In the genomic region with DNA sequence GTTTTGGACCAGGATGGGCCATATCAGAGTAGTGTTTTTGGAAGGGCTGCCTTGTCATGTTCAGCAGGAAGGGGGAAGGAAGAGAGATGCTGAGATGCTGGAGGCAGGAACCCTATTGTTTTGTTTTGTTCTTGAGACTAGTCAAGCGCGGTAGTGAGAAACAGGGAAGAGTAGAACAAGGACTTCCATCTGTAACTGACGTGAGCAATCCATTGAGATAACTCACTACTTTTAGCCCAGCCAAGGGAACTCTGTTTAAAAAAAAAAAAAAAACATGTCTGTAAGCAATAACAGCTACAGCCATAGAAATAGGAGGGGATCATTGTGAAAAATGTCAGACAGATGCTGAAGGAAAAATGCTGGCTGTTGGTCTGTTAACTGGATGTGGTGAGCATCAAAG, we compare ENCODE assay signal across 14 cellular contexts. TPM values are rescaled to one million over a fixed set of nuclear protein-coding genes. Genes with fewer than 3 reads are reported as not detected.
A peak's percentile ranks its signal among the peaks of the same experiment; 100 is the strongest.
DNase-seq lines count a peak whose midpoint lies in the region; ATAC-seq and TF ChIP-seq lines count a peak whose summit lies in the region.
"Had no signal": no experiment of that assay in that cellular context is flagged by ENCODE, and none has a peak within 500 bp of the region (broad histone marks: within the 10 kb centered on the region; RNA-seq: fewer than 3 reads in every experiment).

No MANE protein-coding gene starts in this region.

- CTCF ChIA-PET in IMR-90 (lab: Yijun Ruan, JAX), result no interaction called here

- no peak overlapping the region for H3K23ac ChIP-seq in IMR-90 (ENCODE audit: low read depth, low read length)

- H2AFZ ChIP-seq in IMR-90 (replicated peaks; ENCODE audit: low read length, poor library complexity), result no peak overlapping the region

- H3K27me3 ChIP-seq in IMR-90 (ENCODE audit: control insufficient read depth, insufficient read depth, low read length) (no peaks in the 10 kb centered on the region), colonic mucosa (no peaks in the 10 kb centered on the region), foreskin keratinocyte (no peaks in the 10 kb centered on the region)

- no peak overlapping the region for H2BK15ac ChIP-seq in IMR-90 (ENCODE audit: low read depth, low read length)

- H4K5ac ChIP-seq in IMR-90 (ENCODE audit: low read depth, low read length), result no peak overlapping the region

- H3K9me3 ChIP-seq in IMR-90 (ENCODE audit: control insufficient read depth, insufficient read depth, low read length) (no peaks in the 10 kb centered on the region), colonic mucosa (no peaks in the 10 kb centered on the region)

- no peak overlapping the region for H2BK120ac ChIP-seq in IMR-90 (ENCODE audit: low read depth, low read length)

- TF ChIP-seq RAD21 in IMR-90 (IDR thresholded peaks at IDR 0.05; ENCODE audit: low read length), result no peak

- H3K56ac ChIP-seq in IMR-90 (ENCODE audit: extremely low read depth, insufficient read depth, low read length), result no peak overlapping the region

- TF ChIP-seq POLR2A in IMR-90 (IDR thresholded peaks at IDR 0.05; ENCODE audit: low read depth, low read length), result no peak

- H3K9me1 ChIP-seq in IMR-90 (ENCODE audit: insufficient read depth, low read length), result peaks cover 12% of the 10 kb centered on the region

- H4K91ac ChIP-seq in IMR-90 (ENCODE audit: insufficient read depth, low read depth, low read length), result no peak overlapping the region

- H4K8ac ChIP-seq in IMR-90 (ENCODE audit: low read depth in 2 of 2, low read length in 2 of 2), result no peak overlapping the region

- DNase-seq in IMR-90 (peak; percentile 61), colonic mucosa (no peak), kidney tubule cell (ENCODE audit: low spot score) (peak; percentile 41), substantia nigra (lab: John Stamatoyannopoulos, UW) (no peak), NCI-H510A treated with DMSO at 0.1 percent for 48 hours (lab: John Stamatoyannopoulos, UW) (no peak), medulla oblongata (ENCODE audit: extremely low spot score) (no peak), SHP77 (lab: John Stamatoyannopoulos, UW) (no peak), foreskin keratinocyte (no peak)
- DNase-seq: COR-L47; NCI-H1105 treated with DMSO at 0.1 percent for 48 hours; NCI-H526 treated with DMSO at 0.1 percent for 48 hours; SHP77 treated with DMSO at 0.1 percent for 48 hours; stimulated activated naive CD4-positive, alpha-beta T cell had no signal

- 100% methylated on average over 1 of the region's 3 CpGs; no CpG with 5 or more reads in 1 of the 2 experiments for WGBS in IMR-90 (ENCODE audit: extremely low coverage in 2 of 2, insufficient read length in 1 of 2), 2 experiments

- H4K20me1 ChIP-seq in IMR-90 (ENCODE audit: insufficient read depth, low read length), result 0 out of 2 replicates have a peak, but pooled peaks cover 2% of the 10 kb centered on the region

- dilution Hi-C loops in IMR-90 (cut with HindIII; ENCODE audit: low sequenced_read_pairs, unreplicated experiment), result no loop called here

- no peak overlapping the region for H3K4me3 ChIP-seq in IMR-90 (ENCODE audit: insufficient read depth, low read depth, low read length)
- H3K4me3 ChIP-seq in colonic mucosa, result no peak overlapping the region

- no peak overlapping the region for H2BK5ac ChIP-seq in IMR-90 (ENCODE audit: low read depth, low read length, poor library complexity, severe bottlenecking)

- peaks cover 18% of the 10 kb centered on the region; the same call in 1 of the 2 replicates for H3K36me3 ChIP-seq in IMR-90 (ENCODE audit: control insufficient read depth, insufficient read depth, low read length)
- peaks cover 5% of the 10 kb centered on the region for H3K36me3 ChIP-seq in colonic mucosa

- TF ChIP-seq CTCF in IMR-90 (conservative IDR thresholded peaks at IDR 0.05; ENCODE audit: low read depth, low read length), result no peak
- no peak for TF ChIP-seq CTCF in colonic mucosa (IDR thresholded peaks at IDR 0.05)
- TF ChIP-seq CTCF in foreskin keratinocyte (conservative IDR thresholded peaks at IDR 0.05), result no peak

- peaks cover 10 to 19% of the 10 kb centered on the region in 2 experiments for H3K79me1 ChIP-seq in IMR-90 (ENCODE audit: low read depth in 1 of 2, low read length in 2 of 2)

- H3K18ac ChIP-seq in IMR-90 (ENCODE audit: low read depth, low read length), result no peak overlapping the region

- H2BK20ac ChIP-seq in IMR-90 (ENCODE audit: low read depth, low read length), result no peak overlapping the region

- H3K4me2 ChIP-seq in IMR-90 (ENCODE audit: low read depth, low read length), result no peak overlapping the region

- H3K4me1 ChIP-seq in IMR-90 (ENCODE audit: control insufficient read depth, insufficient read depth, low read length), result peaks cover 25% of the 10 kb centered on the region
- peaks cover 51% of the 10 kb centered on the region for H3K4me1 ChIP-seq in colonic mucosa
- H3K4me1 ChIP-seq in foreskin keratinocyte, result peaks cover 24% of the 10 kb centered on the region

- in situ Hi-C loops in IMR-90 (cut with MboI; ENCODE audit: low sequenced_read_pairs), result no loop called here

- H3K27ac ChIP-seq in IMR-90 (ENCODE audit: insufficient read depth, low read length) (no peak overlapping the region), colonic mucosa (peak overlapping the region; percentile 92), substantia nigra (ENCODE audit: low read depth, low read length, poor library complexity, severe bottlenecking) (peak overlapping the region; percentile 96), foreskin keratinocyte (no peak overlapping the region)

- POLR2A ChIA-PET in IMR-90 (lab: Charles Lee; ENCODE audit: unreplicated experiment), result no interaction called here

- intact Hi-C loops in IMR-90 (cut with micrococcal nuclease), result no loop called here
- intact Hi-C loops in colonic mucosa (cut with DNase I), result loop anchor here (5.0 kb wide), 1 partner anchor 43 kb away; no protein-coding TSS in a partner anchor

- H3K4ac ChIP-seq in IMR-90 (ENCODE audit: low read depth, low read length), result no peak overlapping the region

- peak overlapping the region; percentile 7 for H2AK9ac ChIP-seq in IMR-90 (replicated peaks; ENCODE audit: low read depth, low read length, poor library complexity)

- no peak overlapping the region for H2AK5ac ChIP-seq in IMR-90 (ENCODE audit: low read depth, low read length)

- no TSS peak for BruUV-seq in IMR-90 (replicated peaks; lab: Mats Ljungman, UMichigan)

- no peak overlapping the region for H3K9ac ChIP-seq in IMR-90 (ENCODE audit: low read depth, low read length)
- peak overlapping the region in 1 of 2 donors; percentile 93 for H3K9ac ChIP-seq in colonic mucosa (ENCODE audit: low read depth in 2 of 2, low read length in 2 of 2)

- ATAC-seq in IMR-90 (ENCODE audit: low read depth), result no peak
- no peak for ATAC-seq in foreskin keratinocyte
- ATAC-seq: HepG2 had no signal

- H3K14ac ChIP-seq in IMR-90 (replicated peaks; ENCODE audit: low read depth, low read length), result 0 out of 2 replicates have a peak overlapping the region, but pooled peaks have one; percentile 17

TF ChIP-seq in IMR-90, 13 proteins besides CTCF, POLR2A, EP300 and RAD21:
- no peak for TF ChIP-seq BHLHE40 (IDR thresholded peaks at IDR 0.05; ENCODE audit: low read depth, low read length)
- no peak for TF ChIP-seq MXI1 (IDR thresholded peaks at IDR 0.05; ENCODE audit: borderline replicate concordance, low read depth, low read length)
- no peak for TF ChIP-seq RFX5 (IDR thresholded peaks at IDR 0.05; ENCODE audit: low read depth, low read length)
- TF ChIP-seq CEBPB (IDR thresholded peaks at IDR 0.05; ENCODE audit: low read depth, low read length), result no peak
- TF ChIP-seq SMC3 (IDR thresholded peaks at IDR 0.05; ENCODE audit: low read depth, low read length), result no peak
- TF ChIP-seq RCOR1 (IDR thresholded peaks at IDR 0.05; ENCODE audit: insufficient replicate concordance, low read length), result no peak
- TF ChIP-seq, protein P1, sequence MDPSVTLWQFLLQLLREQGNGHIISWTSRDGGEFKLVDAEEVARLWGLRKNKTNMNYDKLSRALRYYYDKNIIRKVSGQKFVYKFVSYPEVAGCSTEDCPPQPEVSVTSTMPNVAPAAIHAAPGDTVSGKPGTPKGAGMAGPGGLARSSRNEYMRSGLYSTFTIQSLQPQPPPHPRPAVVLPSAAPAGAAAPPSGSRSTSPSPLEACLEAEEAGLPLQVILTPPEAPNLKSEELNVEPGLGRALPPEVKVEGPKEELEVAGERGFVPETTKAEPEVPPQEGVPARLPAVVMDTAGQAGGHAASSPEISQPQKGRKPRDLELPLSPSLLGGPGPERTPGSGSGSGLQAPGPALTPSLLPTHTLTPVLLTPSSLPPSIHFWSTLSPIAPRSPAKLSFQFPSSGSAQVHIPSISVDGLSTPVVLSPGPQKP (IDR thresholded peaks at IDR 0.05; ENCODE audit: borderline replicate concordance, low read depth, low read length), result no peak
- TF ChIP-seq FOS (IDR thresholded peaks at IDR 0.05; ENCODE audit: low read depth, low read length), result no peak
- no peak for TF ChIP-seq CHD1 (IDR thresholded peaks at IDR 0.05; ENCODE audit: low read depth, low read length)
- TF ChIP-seq NFE2L2 (IDR thresholded peaks at IDR 0.05; ENCODE audit: low read depth, low read length), result no peak
- no peak for TF ChIP-seq MAZ (IDR thresholded peaks at IDR 0.05; ENCODE audit: borderline replicate concordance, low read depth, low read length)
- TF ChIP-seq, protein P2, sequence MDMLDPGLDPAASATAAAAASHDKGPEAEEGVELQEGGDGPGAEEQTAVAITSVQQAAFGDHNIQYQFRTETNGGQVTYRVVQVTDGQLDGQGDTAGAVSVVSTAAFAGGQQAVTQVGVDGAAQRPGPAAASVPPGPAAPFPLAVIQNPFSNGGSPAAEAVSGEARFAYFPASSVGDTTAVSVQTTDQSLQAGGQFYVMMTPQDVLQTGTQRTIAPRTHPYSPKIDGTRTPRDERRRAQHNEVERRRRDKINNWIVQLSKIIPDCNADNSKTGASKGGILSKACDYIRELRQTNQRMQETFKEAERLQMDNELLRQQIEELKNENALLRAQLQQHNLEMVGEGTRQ (IDR thresholded peaks at IDR 0.05; ENCODE audit: low read depth, low read length), result no peak
- no peak for TF ChIP-seq MAFK (IDR thresholded peaks at IDR 0.05; ENCODE audit: low read depth, low read length)
TF ChIP-seq in IMR-90: peak in this region for 0.

RNA-seq across cellular contexts. Expression of a gene that starts 34.0 kb away (rescaled TPM):
- total RNA-seq in IMR-90 (2012; rRNA removed), result 48.8 and 70.0 TPM in 2 replicates
- 69.1 and 70.9 TPM in 2 replicates for polyA plus RNA-seq in IMR-90 (2012; rRNA removed)
- polyA plus RNA-seq in IMR-90 (2012; cell fraction: cytosol; rRNA removed), result 50.1 and 55.3 TPM in 2 replicates
- 19.2 and 35.5 TPM in 2 replicates for polyA plus RNA-seq in IMR-90 (2012; cell fraction: nucleus; rRNA removed; ENCODE audit: low replicate concordance)
- 100 to 1,000 TPM; 589 to 665 TPM for total RNA-seq in colonic mucosa
- 577 and 589 TPM in 2 replicates for total RNA-seq in foreskin keratinocyte
- 620 and 648 TPM in 2 replicates for polyA plus RNA-seq in foreskin keratinocyte

Comparison
In these comparisons a context has a peak if more than half of its experiments do, and no peak if none do; other contexts are left out.
1. DNase-seq: peak in IMR-90 (single experiment) and kidney tubule cell (single experiment); none in colonic mucosa (single experiment), substantia nigra (0 of 49), NCI-H510A treated with DMSO at 0.1 percent for 48 hours (single experiment), medulla oblongata (single experiment), SHP77 (0 of 2) and foreskin keratinocyte (0 of 2).
2. H3K27ac ChIP-seq: peak in colonic mucosa (single experiment) and substantia nigra (single experiment); none in IMR-90 (single experiment) and foreskin keratinocyte (single experiment).